ENCODE assay signal across 25 cellular contexts in the genomic region with DNA sequence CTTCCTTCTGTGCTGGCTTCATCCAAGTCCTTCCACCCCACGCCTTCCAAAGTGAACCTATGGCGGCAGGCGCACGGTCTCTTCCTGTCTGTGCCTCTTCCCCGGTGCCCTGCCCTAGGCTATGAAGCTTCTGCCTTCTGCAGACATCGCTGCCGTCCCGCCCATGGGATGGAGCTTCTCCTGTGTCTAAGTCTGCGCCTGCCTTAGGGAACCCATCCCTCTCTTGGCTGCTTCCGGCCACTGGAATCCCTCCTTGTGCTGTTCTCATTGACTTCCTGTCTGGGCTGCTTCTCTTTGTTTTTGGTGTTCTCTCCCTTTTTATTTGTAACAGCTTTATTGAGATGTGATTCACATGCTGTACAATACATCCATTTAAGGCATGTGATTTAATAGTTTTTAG.
"Had no signal": no experiment of that assay in that cellular context is flagged by ENCODE, and none has a peak within 500 bp of the region (broad histone marks: within the 10 kb centered on the region; RNA-seq: fewer than 3 reads in every experiment).

No MANE protein-coding gene starts in this region.

- H3K27ac ChIP-seq: SJCRH30 had no signal

- H3K4me3 ChIP-seq: SJCRH30 had no signal

- H3K36me3 ChIP-seq: SJCRH30 had no signal

- ATAC-seq: activated T-cell treated with anti-CD3 and anti-CD28 coated beads, Interleukin-2, amount 50 U/mL, for 72 hours; Right ventricle myocardium inferior; SK-N-SH treated with all-trans-retinoic acid at 6 μM for 48 hours; WTC11 had no signal

- H3K4me3 Mint-ChIP-seq: activated CD4-positive, alpha-beta memory T cell treated with anti-CD3 and anti-CD28 coated beads for 36 hours; activated CD4-positive, alpha-beta T cell treated with anti-CD3 and anti-CD28 coated beads, Interleukin-2, amount 10 ng/mL, durations not matched to agents 7 days and 5 days; activated naive CD4-positive, alpha-beta T cell treated with anti-CD3 and anti-CD28 coated beads, Interleukin-2, amount 10 ng/mL, durations not matched to agents 7 days and 5 days; activated naive CD8-positive, alpha-beta T cell treated with anti-CD3 and anti-CD28 coated beads for 36 hours; activated T-cell treated with anti-CD3 and anti-CD28 coated beads, Interleukin-2, amount 50 U/mL, for 72 hours; T-helper 1 cell treated with Interleukin-12 subunit alpha and Interleukin-12 subunit beta and Interleukin-4 antibody, amounts not matched to agents 30 μg/mL and 1 μg/mL, for 36 hours; WTC11 had no signal

- DNase-seq: activated CD4-positive, alpha-beta memory T cell treated with anti-CD3 and anti-CD28 coated beads for 36 hours; activated CD4-positive, alpha-beta T cell treated with anti-CD3 and anti-CD28 coated beads, Interleukin-2, amount 10 ng/mL, durations not matched to agents 7 days and 5 days; activated gamma-delta T cell treated with Interleukin-2 at 50 U/mL for 16 hours; activated naive CD4-positive, alpha-beta T cell treated with anti-CD3 and anti-CD28 coated beads, Interleukin-2, amount 10 ng/mL, durations not matched to agents 7 days and 5 days; activated naive CD8-positive, alpha-beta T cell treated with anti-CD3 and anti-CD28 coated beads for 36 hours; activated T-cell treated with anti-CD3 and anti-CD28 coated beads, Interleukin-2, amount 50 U/mL, for 72 hours; anterior cingulate cortex; caudate nucleus; MM.1S; NCI-H1105; NCI-H1436; NCI-H1694 treated with DMSO at 0.1 percent for 48 hours; NCI-H2029 treated with DMSO at 0.1 percent for 48 hours; NCI-H345; NCI-H510A; NCI-H526 treated with DMSO at 0.1 percent for 48 hours; NCI-H82; RPMI8226; SJCRH30; T-helper 9 cell had no signal

- H3K4me1 Mint-ChIP-seq: activated CD4-positive, alpha-beta T cell treated with anti-CD3 and anti-CD28 coated beads, Interleukin-2, amount 10 ng/mL, durations not matched to agents 7 days and 5 days; activated naive CD4-positive, alpha-beta T cell treated with anti-CD3 and anti-CD28 coated beads, Interleukin-2, amount 10 ng/mL, durations not matched to agents 7 days and 5 days had no signal

- H3K27me3 ChIP-seq: SJCRH30 had no signal

- H3K27ac Mint-ChIP-seq: activated CD4-positive, alpha-beta memory T cell treated with anti-CD3 and anti-CD28 coated beads for 36 hours; activated naive CD4-positive, alpha-beta T cell treated with anti-CD3 and anti-CD28 coated beads, Interleukin-2, amount 10 ng/mL, durations not matched to agents 7 days and 5 days; activated naive CD8-positive, alpha-beta T cell treated with anti-CD3 and anti-CD28 coated beads for 36 hours; activated T-cell treated with anti-CD3 and anti-CD28 coated beads, Interleukin-2, amount 50 U/mL, for 72 hours; activated T-helper 2 cell treated with anti-CD3 and anti-CD28 coated beads, Interferon-gamma antibody, Interleukin-2, Interleukin-4, amounts not matched to agents 10 μg/mL and 5 μg/mL and 100 μg/mL, durations not matched to agents 14 hours and 24 hours and 36 hours; T-helper 1 cell treated with Interleukin-12 subunit alpha and Interleukin-12 subunit beta and Interleukin-4 antibody, amounts not matched to agents 30 μg/mL and 1 μg/mL, for 36 hours; WTC11 had no signal

- H3K4me1 ChIP-seq: SJCRH30 had no signal

- H3K27me3 Mint-ChIP-seq: activated CD4-positive, alpha-beta memory T cell treated with anti-CD3 and anti-CD28 coated beads for 36 hours; activated CD4-positive, alpha-beta T cell treated with anti-CD3 and anti-CD28 coated beads, Interleukin-2, amount 10 ng/mL, durations not matched to agents 7 days and 5 days; activated naive CD4-positive, alpha-beta T cell treated with anti-CD3 and anti-CD28 coated beads, Interleukin-2, amount 10 ng/mL, durations not matched to agents 7 days and 5 days; activated naive CD8-positive, alpha-beta T cell treated with anti-CD3 and anti-CD28 coated beads for 36 hours had no signal

- H3K9me3 ChIP-seq: SJCRH30 had no signal

- H3K36me3 Mint-ChIP-seq: activated naive CD4-positive, alpha-beta T cell treated with anti-CD3 and anti-CD28 coated beads, Interleukin-2, amount 10 ng/mL, durations not matched to agents 7 days and 5 days had no signal
